In the genomic region with DNA sequence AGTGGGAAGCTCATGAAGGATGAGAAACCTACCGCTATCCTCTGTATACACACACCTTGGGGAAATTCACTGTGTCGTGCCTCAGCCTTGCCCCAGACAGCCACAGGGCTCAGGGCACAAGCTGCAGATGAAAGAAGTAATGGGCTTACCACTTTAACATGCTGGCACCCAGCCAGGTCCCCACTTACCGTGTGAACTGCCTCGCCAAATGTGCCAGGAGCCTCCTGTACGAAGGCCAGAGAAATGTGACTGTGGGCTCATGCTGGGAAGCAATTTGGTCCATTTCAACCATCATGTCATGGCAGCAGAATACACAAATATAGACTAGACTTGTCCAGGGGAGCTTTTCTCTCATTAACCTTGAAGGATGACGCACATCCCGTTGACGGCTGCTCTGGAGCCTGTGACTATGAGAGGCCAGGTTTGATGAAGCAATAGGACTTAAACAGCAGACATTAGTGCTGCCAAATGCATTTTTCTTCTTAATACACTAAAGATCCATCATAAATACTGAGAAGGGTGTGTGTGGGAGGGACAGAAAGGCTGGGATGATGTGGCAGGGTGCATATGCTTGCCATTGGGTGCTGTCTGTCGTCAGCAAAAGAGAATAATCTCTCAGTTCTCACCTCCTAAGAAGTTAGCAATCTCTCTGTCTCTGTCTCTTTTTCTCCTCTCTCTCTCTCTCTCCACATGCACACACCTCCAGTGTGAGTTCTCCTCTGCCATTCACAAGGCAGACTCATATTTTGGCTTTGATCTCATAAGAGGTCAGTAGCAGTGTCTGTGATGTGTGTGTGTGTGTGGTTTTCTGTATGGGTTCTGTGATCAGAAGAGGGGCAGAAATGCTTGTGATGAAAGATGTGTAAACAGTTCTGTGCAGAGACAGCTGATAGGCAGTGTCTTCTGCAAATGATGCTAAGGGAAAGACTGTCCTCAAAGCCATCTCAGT, we compare ENCODE assay signal across 11 cellular contexts.
A peak's percentile ranks its signal among the peaks of the same experiment; 100 is the strongest.
DNase-seq lines count a peak whose midpoint lies in the region; ATAC-seq and TF ChIP-seq lines count a peak whose summit lies in the region.
"Had no signal": no experiment of that assay in that cellular context is flagged by ENCODE, and none has a peak within 500 bp of the region (broad histone marks: within the 10 kb centered on the region; RNA-seq: fewer than 3 reads in every experiment).

No MANE protein-coding gene starts in this region.

- peaks cover 17% of the 10 kb centered on the region for H3K27me3 Mint-ChIP-seq in endodermal cell (ENCODE audit: insufficient read depth)

- H3K27ac ChIP-seq in A673 (ENCODE audit: low read depth, low read length, poor library complexity, severe bottlenecking) (no peak overlapping the region), endodermal cell (ENCODE audit: low read depth, low read length) (no peak overlapping the region), prostate gland (no peak overlapping the region)
- H3K27ac ChIP-seq: KMS-11 had no signal

- H3K36me3 ChIP-seq in A673 (ENCODE audit: insufficient read depth, low read length, poor library complexity, severe bottlenecking): no peaks in the 10 kb centered on the region
- H3K36me3 ChIP-seq in endodermal cell (ENCODE audit: control insufficient read depth, insufficient read depth, low read length): no peaks in the 10 kb centered on the region
- no peaks in the 10 kb centered on the region for H3K36me3 ChIP-seq in prostate gland

- intact Hi-C loops in A673 (cut with micrococcal nuclease; ENCODE audit: unreplicated experiment) (no loop called here), prostate gland (cut with DNase I) (no loop called here)

- TF ChIP-seq POLR2A in prostate gland (IDR thresholded peaks at IDR 0.05): no peak

- CTCF ChIA-PET in A673 (lab: Charles Lee): no interaction called here

- no peaks in the 10 kb centered on the region for H3K36me3 Mint-ChIP-seq in endodermal cell (ENCODE audit: low read depth)

- no peak for TF ChIP-seq CTCF in A673 (conservative IDR thresholded peaks at IDR 0.05; ENCODE audit: low read depth, low read length)
- TF ChIP-seq CTCF in endodermal cell (conservative IDR thresholded peaks at IDR 0.05): no peak
- no peak for TF ChIP-seq CTCF in prostate gland (IDR thresholded peaks at IDR 0.05)

- H3K4me1 ChIP-seq in A673 (ENCODE audit: insufficient read depth, low read length, poor library complexity, severe bottlenecking) (no peaks in the 10 kb centered on the region), endodermal cell (ENCODE audit: control insufficient read depth, insufficient read depth, low read length) (no peaks in the 10 kb centered on the region), prostate gland (replicated peaks) (no peaks in the 10 kb centered on the region)

- H3K4me3 ChIP-seq in A673 (ENCODE audit: low read depth, low read length, poor library complexity, severe bottlenecking) (no peak overlapping the region), endodermal cell (ENCODE audit: low read length) (no peak overlapping the region), prostate gland (no peak overlapping the region)

- DNase-seq in A673 (ENCODE audit: low spot score) (peak; percentile 18), NCI-H1417 treated with DMSO at 0.1 percent for 48 hours (lab: John Stamatoyannopoulos, UW) (peak; percentile 84), NCI-H69 (lab: John Stamatoyannopoulos, UW) (peak; percentile 100), endodermal cell (peak; percentile 19), prostate gland (ENCODE audit: low spot score) (no peak)
- DNase-seq: EL, mesendoderm had no signal

- H3K9me3 ChIP-seq in A673 (ENCODE audit: low read depth, low read length, poor library complexity, severe bottlenecking) (no peaks in the 10 kb centered on the region), endodermal cell (ENCODE audit: control insufficient read depth, low read length) (no peaks in the 10 kb centered on the region), prostate gland (no peaks in the 10 kb centered on the region)

- no peak overlapping the region for H3K27ac Mint-ChIP-seq in endodermal cell

- H3K4me1 Mint-ChIP-seq in endodermal cell: no peaks in the 10 kb centered on the region

- 95 to 98% methylated on average over 7 to 9 of the region's 9 CpGs for WGBS in endodermal cell (ENCODE audit: insufficient coverage in 1 of 2, insufficient read length in 1 of 2), 2 experiments
- 48% methylated on average over 9 of the region's 9 CpGs for WGBS in prostate gland

- POLR2A ChIA-PET in A673 (lab: Charles Lee; ENCODE audit: low non-redundant PET): no interaction called here

- no peaks in the 10 kb centered on the region for H3K9me3 Mint-ChIP-seq in endodermal cell

- BruUV-seq in A673 (replicated peaks; lab: Mats Ljungman, UMichigan): no TSS peak

- ATAC-seq in HG02885 (IDR thresholded peaks at IDR 0.05; ENCODE audit: poor library complexity, unreplicated experiment): no peak
- ATAC-seq in GM21423 (IDR thresholded peaks at IDR 0.05; ENCODE audit: unreplicated experiment): no peak
- ATAC-seq in HG02870 (IDR thresholded peaks at IDR 0.05; ENCODE audit: unreplicated experiment): no peak

- H3K4me3 Mint-ChIP-seq in endodermal cell: no peak overlapping the region

- H3K9ac ChIP-seq in endodermal cell (ENCODE audit: extremely low read depth, low read length, poor library complexity, severe bottlenecking): no peak overlapping the region
- H3K9ac ChIP-seq: KMS-11 had no signal

- H3K27me3 ChIP-seq in A673 (replicated peaks; ENCODE audit: insufficient read depth, low read depth, low read length, poor library complexity) (peaks cover 10% of the 10 kb centered on the region), endodermal cell (ENCODE audit: control insufficient read depth, insufficient read depth, low read length, poor library complexity, severe bottlenecking) (peaks cover 26% of the 10 kb centered on the region), prostate gland (replicated peaks; ENCODE audit: insufficient read depth) (no peaks in the 10 kb centered on the region)
